Comparison of ENCODE assay signal across 8 cellular contexts in genomic region chr19:45091031-45091918, GRCh38. TPM values are rescaled to one million over a fixed set of nuclear protein-coding genes. Genes with fewer than 3 reads are reported as not detected.
DNase-seq lines count a peak whose midpoint lies in the region; ATAC-seq and TF ChIP-seq lines count a peak whose summit lies in the region.

No MANE protein-coding gene starts in this region.

- peak; percentile 98 for TF ChIP-seq EP300 in neural cell (conservative IDR thresholded peaks at IDR 0.05; ENCODE audit: poor library complexity, severe bottlenecking)

- peaks cover 64% of the 10 kb centered on the region for H3K4me1 Mint-ChIP-seq in stimulated activated naive CD8-positive, alpha-beta T cell treated with anti-CD3 and anti-CD28 coated beads, Interleukin-15, Interleukin-2, amounts not matched to agents 100 ng/mL and 50 ng/mL, for 24 hours (ENCODE audit: low read depth)

- TF ChIP-seq POLR2A in Raji (IDR thresholded peaks at IDR 0.05; ENCODE audit: insufficient read depth, low read depth, low read length), result peak; percentile 63

- peak overlapping the region; percentile 68 for H2AFZ ChIP-seq in neural cell (ENCODE audit: low read depth, low read length)

- H3K36me3 Mint-ChIP-seq in stimulated activated naive CD8-positive, alpha-beta T cell treated with anti-CD3 and anti-CD28 coated beads, Interleukin-15, Interleukin-2, amounts not matched to agents 100 ng/mL and 50 ng/mL, for 24 hours (ENCODE audit: low read depth), result peaks cover 60% of the 10 kb centered on the region

- in situ Hi-C loops in KBM-7 (cut with MboI; ENCODE audit: low pct_unique_long_range_greater_than_20kb, low sequenced_read_pairs), result no loop called here

- TF ChIP-seq CTCF in foreskin fibroblast (IDR thresholded peaks at IDR 0.05; ENCODE audit: low read depth, low read length) (no peak), neural cell (IDR thresholded peaks at IDR 0.05; ENCODE audit: poor library complexity, severe bottlenecking) (no peak)

- peak; percentile 10 for TF ChIP-seq RAD21 in neural cell (conservative IDR thresholded peaks at IDR 0.05)

- no peaks in the 10 kb centered on the region for H3K27me3 Mint-ChIP-seq in stimulated activated naive CD8-positive, alpha-beta T cell treated with anti-CD3 and anti-CD28 coated beads, Interleukin-15, Interleukin-2, amounts not matched to agents 100 ng/mL and 50 ng/mL, for 24 hours

- no peaks in the 10 kb centered on the region for H4K20me1 ChIP-seq in neural cell (ENCODE audit: insufficient read depth)

- H3K4me3 ChIP-seq in foreskin fibroblast (ENCODE audit: low read depth in 1 of 2, low read length in 2 of 2) (peak overlapping the region; percentile 92 to 94), neural cell (ENCODE audit: low read length) (peak overlapping the region; percentile 98)

- H3K27me3 ChIP-seq in neural cell (ENCODE audit: insufficient read depth, low read depth, low read length), result no peaks in the 10 kb centered on the region

- H3K9me2 ChIP-seq in neural cell (ENCODE audit: insufficient read depth, low read length), result no peaks in the 10 kb centered on the region

- peak; percentile 65 for ATAC-seq in GM21528 (IDR thresholded peaks at IDR 0.05; ENCODE audit: low FRiP score, unreplicated experiment)

- peaks cover 33% of the 10 kb centered on the region for H3K79me2 ChIP-seq in neural cell (replicated peaks; ENCODE audit: insufficient read depth, low read length)

- peak overlapping the region; percentile 94 for H3K4me3 Mint-ChIP-seq in stimulated activated naive CD8-positive, alpha-beta T cell treated with anti-CD3 and anti-CD28 coated beads, Interleukin-15, Interleukin-2, amounts not matched to agents 100 ng/mL and 50 ng/mL, for 24 hours

- no peaks in the 10 kb centered on the region for H3K9me3 ChIP-seq in neural cell (ENCODE audit: low read length)

- H3K36me3 ChIP-seq in neural cell (ENCODE audit: insufficient read depth, low read length), result no peaks in the 10 kb centered on the region

- peak overlapping the region; percentile 91 for H3K9ac ChIP-seq in neural cell (ENCODE audit: low read length)

- peaks cover 7% of the 10 kb centered on the region for H3F3A ChIP-seq in neural cell (ENCODE audit: insufficient read depth, low read length, poor library complexity, severe bottlenecking)

- peak overlapping the region; percentile 92 for H3K27ac Mint-ChIP-seq in stimulated activated naive CD8-positive, alpha-beta T cell treated with anti-CD3 and anti-CD28 coated beads, Interleukin-15, Interleukin-2, amounts not matched to agents 100 ng/mL and 50 ng/mL, for 24 hours

- H3K9me3 Mint-ChIP-seq in stimulated activated naive CD8-positive, alpha-beta T cell treated with anti-CD3 and anti-CD28 coated beads, Interleukin-15, Interleukin-2, amounts not matched to agents 100 ng/mL and 50 ng/mL, for 24 hours, result peaks cover 3% of the 10 kb centered on the region

- peak; percentile 96 for DNase-seq in DMS 273 treated with DMSO at 0.1 percent for 48 hours (lab: John Stamatoyannopoulos, UW)
- peak; percentile 98 for DNase-seq in KBM-7
- DNase-seq in activated naive CD4-positive, alpha-beta T cell (lab: John Stamatoyannopoulos, UW), result peak; percentile 70 to 96 (median 94)
- DNase-seq in foreskin fibroblast, result peak; percentile 99 to 100

- H3K27ac ChIP-seq in neural cell (ENCODE audit: low read length), result peak overlapping the region; percentile 97

- peak overlapping the region; percentile 83 for H3K4me2 ChIP-seq in neural cell (ENCODE audit: low read length)

TF ChIP-seq in neural cell, 6 proteins besides CTCF, POLR2A, EP300 and RAD21:
- TF ChIP-seq SMC3 (conservative IDR thresholded peaks at IDR 0.05; ENCODE audit: poor library complexity) (no peak), TAF1 (IDR thresholded peaks at IDR 0.05; ENCODE audit: low read depth) (peak; percentile 40), REST (IDR thresholded peaks at IDR 0.05; ENCODE audit: borderline replicate concordance) (no peak), POLR2AphosphoS5 (IDR thresholded peaks at IDR 0.05) (peak; percentile 87), MXI1 (conservative IDR thresholded peaks at IDR 0.05; ENCODE audit: poor library complexity, severe bottlenecking) (peak; percentile 81), EZH2 (IDR thresholded peaks at IDR 0.05; ENCODE audit: borderline replicate concordance, insufficient read depth, low read length, poor library complexity, severe bottlenecking) (no peak)

RNA-seq across cellular contexts. Expression of gene PPP1R37, which starts 1.7 kb away (rescaled TPM):
- 53.7 and 56.6 TPM in 2 replicates for polyA plus RNA-seq in neural cell
- 51.7 and 67.0 TPM in 2 replicates for polyA minus RNA-seq in neural cell

RNA-seq across cellular contexts. Expression of gene GEMIN7, which starts 12.2 kb away (rescaled TPM):
- polyA plus RNA-seq in neural cell, result 14.4 and 26.5 TPM in 2 replicates
- polyA minus RNA-seq in neural cell, result 26.4 and 28.5 TPM in 2 replicates

RNA-seq across cellular contexts. Expression of gene ZNF296, which starts 15.0 kb away (rescaled TPM):
- 1.0 and 1.4 TPM in 2 replicates for polyA plus RNA-seq in neural cell
- polyA minus RNA-seq in neural cell, result 0.58 and 0.73 TPM in 2 replicates

RNA-seq across cellular contexts. Expression of gene CLASRP, which starts 52.4 kb away (rescaled TPM):
- 30.1 and 38.4 TPM in 2 replicates for polyA plus RNA-seq in neural cell
- polyA minus RNA-seq in neural cell, result 17.4 and 22.4 TPM in 2 replicates

Comparison
In these comparisons a context has a peak if more than half of its experiments do, and no peak if none do; other contexts are left out.
1. Peak in every context shown above with its lines: DNase-seq, ATAC-seq, H3K4me3 ChIP-seq and H3K27ac ChIP-seq.